Comparison of ENCODE assay signal across 8 cellular contexts in genomic region chr12:110079477-110080400, GRCh38. TPM values are rescaled to one million over a fixed set of nuclear protein-coding genes. Genes with fewer than 3 reads are reported as not detected.
A peak's percentile ranks its signal among the peaks of the same experiment; 100 is the strongest.
DNase-seq lines count a peak whose midpoint lies in the region; ATAC-seq and TF ChIP-seq lines count a peak whose summit lies in the region.

No MANE protein-coding gene starts in this region.

- H3K27ac Mint-ChIP-seq in nephron progenitor cell: no peak overlapping the region

- no peaks in the 10 kb centered on the region for H3K36me3 Mint-ChIP-seq in nephron progenitor cell (ENCODE audit: low read depth)

- no peak for TF ChIP-seq CTCF in nephron progenitor cell (IDR thresholded peaks at IDR 0.05)

- no peak overlapping the region for H3K4me3 Mint-ChIP-seq in nephron progenitor cell

- H3K27me3 Mint-ChIP-seq in nephron progenitor cell (ENCODE audit: low read depth, poor library complexity): peaks cover 33% of the 10 kb centered on the region

- DNase-seq in NCI-H774 (lab: John Stamatoyannopoulos, UW) (peak; percentile 63), left cardiac atrium (peak; percentile 63), nephron progenitor cell (no peak), SHP77 (lab: John Stamatoyannopoulos, UW) (no peak)
- DNase-seq in activated T-cell treated with anti-CD3 and anti-CD28 coated beads, Interleukin-2, amount 50 U/mL, for 48 hours: peak; percentile 82
- peak; percentile 43 to 51 (median 45) for DNase-seq in stimulated activated CD4-positive, alpha-beta T cell treated with anti-CD3 and anti-CD28 coated beads, Interleukin-1b, Interleukin-23, amount 100 ng/mL, for 24 hours (ENCODE audit: low read depth in 4 of 4, low spot score in 1 of 4)

- no peaks in the 10 kb centered on the region for H3K9me3 Mint-ChIP-seq in nephron progenitor cell

- peak; percentile 37 for TF ChIP-seq POLR2A in GM15510 (IDR thresholded peaks at IDR 0.05; ENCODE audit: borderline replicate concordance, extremely low read depth, insufficient read length)

- H3K4me1 Mint-ChIP-seq in nephron progenitor cell: peaks cover under 1% of the 10 kb centered on the region

- ATAC-seq in HG02610 (IDR thresholded peaks at IDR 0.05; ENCODE audit: unreplicated experiment): peak; percentile 84
- ATAC-seq in left cardiac atrium: peak; percentile 80 to 84

- intact Hi-C loops in left cardiac atrium (cut with DNase I): no loop called here

RNA-seq across cellular contexts. Expression of gene C12orf76, which starts 31.4 kb away (rescaled TPM):
- total RNA-seq in left cardiac atrium: 1 to 10 TPM; 6.0 to 7.8 TPM

RNA-seq across cellular contexts. Expression of gene IFT81, which starts 44.4 kb away (rescaled TPM):
- 10 to 100 TPM in 1 of 2 donors, 1 to 10 TPM in 1; 8.0 to 12.6 TPM for total RNA-seq in left cardiac atrium

Comparison
In these comparisons a context has a peak if more than half of its experiments do, and no peak if none do; other contexts are left out.
1. DNase-seq: peak in NCI-H774 (single experiment), activated T-cell treated with anti-CD3 and anti-CD28 coated beads, Interleukin-2, amount 50 U/mL, for 48 hours (2 of 2), left cardiac atrium (single experiment) and stimulated activated CD4-positive, alpha-beta T cell treated with anti-CD3 and anti-CD28 coated beads, Interleukin-1b, Interleukin-23, amount 100 ng/mL, for 24 hours (4 of 4); none in nephron progenitor cell (single experiment) and SHP77 (0 of 2).